In the genomic region with DNA sequence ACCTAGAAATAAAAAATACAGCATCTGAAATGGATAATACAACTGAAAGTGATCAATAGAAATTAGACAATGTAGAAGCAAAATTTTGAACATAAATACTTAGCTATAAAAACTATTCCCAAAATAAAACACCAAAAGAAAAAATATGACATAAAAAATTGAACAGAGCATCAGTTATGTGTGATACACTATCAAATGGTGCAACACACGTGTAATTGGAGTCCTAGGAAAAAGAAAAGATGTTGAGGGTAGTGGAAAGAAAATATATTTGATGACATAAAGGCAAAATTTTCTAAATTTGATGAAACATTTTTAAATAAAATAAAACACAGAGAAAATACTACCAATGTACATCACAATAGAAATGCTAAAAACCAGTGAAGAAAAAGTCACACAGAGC, we compare ENCODE assay signal across 11 cellular contexts.
"Had no signal": no experiment of that assay in that cellular context is flagged by ENCODE, and none has a peak within 500 bp of the region (broad histone marks: within the 10 kb centered on the region; RNA-seq: fewer than 3 reads in every experiment).

No MANE protein-coding gene starts in this region.

- H3K27ac ChIP-seq: colonic mucosa, psoas muscle, right lobe of liver, tibial artery, vagina had no signal

- H3K36me3 ChIP-seq: colonic mucosa, right lobe of liver, tibial artery, vagina had no signal

- H3K4me3 ChIP-seq: colonic mucosa, psoas muscle, right lobe of liver, tibial artery, vagina had no signal

- DNase-seq: activated CD4-positive, alpha-beta T cell treated with anti-CD3 and anti-CD28 coated beads, Interleukin-2, amount 50 U/mL, for 1 hour; activated effector memory CD4-positive, alpha-beta T cell treated with anti-CD3 and anti-CD28 coated beads, Interleukin-2, amount 50 U/mL, for 16 hours; aorta; colonic mucosa; effector CD4-positive, alpha-beta T cell; mammary epithelial cell; psoas muscle; right lobe of liver; T-helper 17 cell; tibial artery had no signal

- H3K9me3 ChIP-seq: colonic mucosa, vagina had no signal

- H3K27me3 ChIP-seq: colonic mucosa, right lobe of liver, tibial artery, vagina had no signal

- H3K4me1 ChIP-seq: colonic mucosa, psoas muscle, right lobe of liver, tibial artery, vagina had no signal
